ENCODE assay signal across 1 cellular context in genomic region chr2:201071305-201072200, GRCh38.
A peak's percentile ranks its signal among the peaks of the same experiment; 100 is the strongest.
TF ChIP-seq lines count a peak whose summit lies in the region.

Gene HYCC2 (minus strand): TSS chr2:201071671. CDS start chr2:201024009, 47,662 bp downstream.
Gene NDUFB3 (plus strand): TSS chr2:201072001. CDS start chr2:201078883, 6,882 bp downstream.

TF ChIP-seq in HepG2, 621 proteins besides CTCF, POLR2A, EP300 and RAD21 (continued from another document and continues in another):
- TF ChIP-seq CHD4 (IDR thresholded peaks at IDR 0.05; ENCODE audit: borderline replicate concordance, low read length) (peak; percentile 93; the same call in 1 of the 2 replicates), ZNF331 (CRISPR knock-in tag; IDR thresholded peaks at IDR 0.05) (peak; percentile 89), KDM5B (CRISPR knock-in tag; IDR thresholded peaks at IDR 0.05; ENCODE audit: borderline replicate concordance) (peak; percentile 89; the same call in 1 of the 2 replicates), ZSCAN20 (CRISPR knock-in tag; IDR thresholded peaks at IDR 0.05; ENCODE audit: borderline replicate concordance) (0 out of 2 replicates have a peak, but pooled peaks have one; percentile 15), FOXA1 (IDR thresholded peaks at IDR 0.05) (0 out of 2 replicates have a peak, but pooled peaks have one; percentile 2), FOXA1 (CRISPR knock-in tag; IDR thresholded peaks at IDR 0.05) (peak; percentile 25; the same call in 1 of the 2 replicates), TBX3 (IDR thresholded peaks at IDR 0.05; ENCODE audit: borderline replicate concordance) (peak; percentile 66; the same call in 1 of the 2 replicates), ZNF350 (CRISPR knock-in tag; IDR thresholded peaks at IDR 0.05; ENCODE audit: borderline replicate concordance, low read depth) (peak; percentile 98), ZMAT5 (CRISPR knock-in tag; IDR thresholded peaks at IDR 0.05; ENCODE audit: borderline replicate concordance, low read depth) (no peak), HMG20B (CRISPR knock-in tag; conservative IDR thresholded peaks at IDR 0.05) (peak; percentile 57; the same call in 1 of the 2 replicates), SOX13 (IDR thresholded peaks at IDR 0.05) (no peak), SOX13 (CRISPR knock-in tag; conservative IDR thresholded peaks at IDR 0.05 in 1 of 2, IDR thresholded peaks at IDR 0.05 in 1 of 2) (peak; percentile 45 to 88; a peak in 2 of 4 replicates), RFX5 (IDR thresholded peaks at IDR 0.05; ENCODE audit: low read depth, low read length) (no peak), ZNF20 (CRISPR knock-in tag; IDR thresholded peaks at IDR 0.05) (0 out of 2 replicates have a peak, but pooled peaks have one; percentile 58), NPAS2 (CRISPR knock-in tag; IDR thresholded peaks at IDR 0.05; ENCODE audit: borderline replicate concordance) (0 out of 2 replicates have a peak, but pooled peaks have one; percentile 62), HOXA9 (CRISPR knock-in tag; IDR thresholded peaks at IDR 0.05; ENCODE audit: borderline replicate concordance) (peak; percentile 93), DNMT3B (CRISPR knock-in tag; conservative IDR thresholded peaks at IDR 0.05) (peak; percentile 90), FOXK2 (IDR thresholded peaks at IDR 0.05) (peak; percentile 85), BRF2 (CRISPR knock-in tag; IDR thresholded peaks at IDR 0.05) (peak; percentile 86), KLF13 (CRISPR knock-in tag; IDR thresholded peaks at IDR 0.05) (no peak), ZNF709 (CRISPR knock-in tag; IDR thresholded peaks at IDR 0.05) (peak; percentile 61; the same call in 1 of the 2 replicates), ZNF326 (CRISPR knock-in tag; IDR thresholded peaks at IDR 0.05; ENCODE audit: borderline replicate concordance) (no peak), CREM (IDR thresholded peaks at IDR 0.05) (peak; percentile 88), CREM (CRISPR knock-in tag; IDR thresholded peaks at IDR 0.05) (0 out of 2 replicates have a peak, but pooled peaks have one; percentile 37), SIX1 (CRISPR knock-in tag; IDR thresholded peaks at IDR 0.05; ENCODE audit: borderline replicate concordance) (peak; percentile 91), ZNF761 (CRISPR knock-in tag; conservative IDR thresholded peaks at IDR 0.05) (peak; percentile 95), POLR2G (IDR thresholded peaks at IDR 0.05; ENCODE audit: low read depth, low read length) (peak; percentile 93), ZEB1 (IDR thresholded peaks at IDR 0.05; ENCODE audit: insufficient replicate concordance, low read depth) (peak; percentile 93), ATF6 (CRISPR knock-in tag; conservative IDR thresholded peaks at IDR 0.05) (peak; percentile 91; the same call in 1 of the 2 replicates), NCOA1 (CRISPR knock-in tag; IDR thresholded peaks at IDR 0.05) (peak; percentile 89; the same call in 1 of the 2 replicates), HBP1 (CRISPR knock-in tag; IDR thresholded peaks at IDR 0.05; ENCODE audit: low read depth) (peak; percentile 94), ZNF337 (CRISPR knock-in tag; IDR thresholded peaks at IDR 0.05; ENCODE audit: borderline replicate concordance, low read depth) (peak; percentile 89), ZKSCAN8 (CRISPR knock-in tag; IDR thresholded peaks at IDR 0.05; ENCODE audit: borderline replicate concordance) (peak; percentile 83; the same call in 1 of the 2 replicates), ETV5 (CRISPR knock-in tag; IDR thresholded peaks at IDR 0.05; ENCODE audit: borderline replicate concordance) (peak; percentile 84), ZNF598 (CRISPR knock-in tag; IDR thresholded peaks at IDR 0.05; ENCODE audit: borderline replicate concordance) (peak; percentile 92), TFDP1 (CRISPR knock-in tag; IDR thresholded peaks at IDR 0.05; ENCODE audit: borderline replicate concordance) (peak; percentile 71; the same call in 1 of the 2 replicates), TSC22D2 (CRISPR knock-in tag; IDR thresholded peaks at IDR 0.05; ENCODE audit: borderline replicate concordance) (peak; percentile 96; the same call in 1 of the 2 replicates), HOXA7 (CRISPR knock-in tag; IDR thresholded peaks at IDR 0.05) (peak; percentile 95; the same call in 1 of the 2 replicates), ZNF296 (CRISPR knock-in tag; conservative IDR thresholded peaks at IDR 0.05) (no peak), FOXP4 (CRISPR knock-in tag; IDR thresholded peaks at IDR 0.05) (peak; percentile 35; the same call in 1 of the 2 replicates), MTA1 (CRISPR knock-in tag; IDR thresholded peaks at IDR 0.05; ENCODE audit: borderline replicate concordance) (peak; percentile 90; the same call in 1 of the 2 replicates), ZNF230 (CRISPR knock-in tag; IDR thresholded peaks at IDR 0.05) (peak; percentile 96), ZNF550 (CRISPR knock-in tag; IDR thresholded peaks at IDR 0.05; ENCODE audit: borderline replicate concordance) (peak; percentile 58; the same call in 1 of the 2 replicates), ZNF562 (CRISPR knock-in tag; IDR thresholded peaks at IDR 0.05; ENCODE audit: borderline replicate concordance) (peak; percentile 46; the same call in 1 of the 2 replicates), ZMAT3 (CRISPR knock-in tag; conservative IDR thresholded peaks at IDR 0.05) (peak; percentile 82), YEATS2 (CRISPR knock-in tag; IDR thresholded peaks at IDR 0.05; ENCODE audit: borderline replicate concordance) (peak; percentile 99), TARDBP (CRISPR knock-in tag; IDR thresholded peaks at IDR 0.05) (peak; percentile 97), ZNF737 (CRISPR knock-in tag; IDR thresholded peaks at IDR 0.05; ENCODE audit: borderline replicate concordance) (peak; percentile 31; the same call in 1 of the 2 replicates), SYNCRIP (IDR thresholded peaks at IDR 0.05; ENCODE audit: insufficient read depth, low read depth, low read length) (no peak), TCF7L2 (IDR thresholded peaks at IDR 0.05; ENCODE audit: low read depth, low read length) (no peak), CEBPZ (IDR thresholded peaks at IDR 0.05; ENCODE audit: low read length) (no peak), HOXA3 (CRISPR knock-in tag; IDR thresholded peaks at IDR 0.05) (peak; percentile 82), ZNF772 (CRISPR knock-in tag; IDR thresholded peaks at IDR 0.05) (peak; percentile 45; the same call in 1 of the 2 replicates), AGO1 (IDR thresholded peaks at IDR 0.05; ENCODE audit: low read depth, low read length, poor library complexity, severe bottlenecking) (peak; percentile 77), ZNF83 (CRISPR knock-in tag; IDR thresholded peaks at IDR 0.05; ENCODE audit: borderline replicate concordance) (peak; percentile 96), MAX (IDR thresholded peaks at IDR 0.05) (peak; percentile 75), ZNF512 (CRISPR knock-in tag; IDR thresholded peaks at IDR 0.05) (no peak)
